In genomic region chr1:21344750-21345443, GRCh38 we compare ENCODE assay signal across 8 cellular contexts. TPM values are rescaled to one million over a fixed set of nuclear protein-coding genes. Genes with fewer than 3 reads are reported as not detected.
DNase-seq lines count a peak whose midpoint lies in the region; ATAC-seq and TF ChIP-seq lines count a peak whose summit lies in the region.

No MANE protein-coding gene starts in this region.

- H3K4me3 ChIP-seq in WERI-Rb-1 (ENCODE audit: low read depth, low read length) (peak overlapping the region; percentile 73), heart left ventricle (peak overlapping the region; percentile 46 to 96 (median 78)), skeletal muscle cell (ENCODE audit: low read depth, low read length) (peak overlapping the region; percentile 83)

- H3K4me1 ChIP-seq in heart left ventricle = peaks cover 0 to 59% (median 34%) of the 10 kb centered on the region in 12 donors

- H3K36me3 ChIP-seq in WERI-Rb-1 = peaks cover 6% of the 10 kb centered on the region
- H3K36me3 ChIP-seq in heart left ventricle = no peaks in the 10 kb centered on the region

- H3K27ac ChIP-seq in WERI-Rb-1 = peak overlapping the region; percentile 82
- H3K27ac ChIP-seq in heart left ventricle = peak overlapping the region; percentile 64 to 92 (median 87)

- no peaks in the 10 kb centered on the region for H3K9me3 ChIP-seq in WERI-Rb-1 (ENCODE audit: severe bottlenecking)
- no peaks in the 10 kb centered on the region for H3K9me3 ChIP-seq in heart left ventricle

- DNase-seq in DMS53 (lab: John Stamatoyannopoulos, UW) (peak; percentile 51), DMS53 treated with DMSO at 0.1 percent for 48 hours (lab: John Stamatoyannopoulos, UW; ENCODE audit: unreplicated experiment) (no peak), WERI-Rb-1 (no peak), heart left ventricle (peak in 3 of 5 donors; percentile 31 to 70 (median 48)), skeletal muscle cell (ENCODE audit: low read depth) (no peak), NCI-H1694 (lab: John Stamatoyannopoulos, UW) (no peak)

- TF ChIP-seq CTCF in WERI-Rb-1 (IDR thresholded peaks at IDR 0.05; ENCODE audit: low read depth, low read length) (no peak), heart left ventricle (IDR thresholded peaks at IDR 0.05) (no peak)

- ATAC-seq in HG02870 (IDR thresholded peaks at IDR 0.05; ENCODE audit: unreplicated experiment) (peak; percentile 19), heart left ventricle (peak in 3 of 4 donors; percentile 3 to 47 (median 42)), GM18520 (IDR thresholded peaks at IDR 0.05; ENCODE audit: unreplicated experiment) (no peak)

- H3K27me3 ChIP-seq in WERI-Rb-1 (ENCODE audit: insufficient read depth, low read depth, severe bottlenecking) (no peaks in the 10 kb centered on the region), heart left ventricle (peaks cover 0 to 22% (median 0%) of the 10 kb centered on the region in 9 donors)

- 1 to 3% (median 2%) methylated on average over 14 to 74 of the region's 74 CpGs for WGBS in heart left ventricle, 4 donors

- no peak for TF ChIP-seq POLR2A in heart left ventricle (IDR thresholded peaks at IDR 0.05)

- intact Hi-C loops in heart left ventricle (cut with DNase I) = loop anchor here in 4 of 10 donors (5.0 kb wide), 2 partner anchors 83 to 88 kb away; no protein-coding TSS in a partner anchor

RNA-seq across cellular contexts. Expression of gene ECE1, which starts 54.6 kb away (rescaled TPM):
- 100 to 1,000 TPM in 1 of 9 donors, 10 to 100 TPM in 8; 37.3 to 140 (median 59.4) TPM for total RNA-seq in heart left ventricle
- polyA plus RNA-seq in heart left ventricle = 10 to 100 TPM; 38.4 to 61.3 TPM

Comparison
In these comparisons a context has a peak if more than half of its experiments do, and no peak if none do; other contexts are left out.
1. DNase-seq: peak in DMS53 (single experiment) and heart left ventricle (3 of 5); none in DMS53 treated with DMSO at 0.1 percent for 48 hours (single experiment), WERI-Rb-1 (single experiment), skeletal muscle cell (single experiment) and NCI-H1694 (single experiment).
2. Peak in every context shown above with its lines, with median percentiles within 50 percentile points of each other: H3K4me3 ChIP-seq.